30 cellular contexts compared by ENCODE assay signal in the genomic region with DNA sequence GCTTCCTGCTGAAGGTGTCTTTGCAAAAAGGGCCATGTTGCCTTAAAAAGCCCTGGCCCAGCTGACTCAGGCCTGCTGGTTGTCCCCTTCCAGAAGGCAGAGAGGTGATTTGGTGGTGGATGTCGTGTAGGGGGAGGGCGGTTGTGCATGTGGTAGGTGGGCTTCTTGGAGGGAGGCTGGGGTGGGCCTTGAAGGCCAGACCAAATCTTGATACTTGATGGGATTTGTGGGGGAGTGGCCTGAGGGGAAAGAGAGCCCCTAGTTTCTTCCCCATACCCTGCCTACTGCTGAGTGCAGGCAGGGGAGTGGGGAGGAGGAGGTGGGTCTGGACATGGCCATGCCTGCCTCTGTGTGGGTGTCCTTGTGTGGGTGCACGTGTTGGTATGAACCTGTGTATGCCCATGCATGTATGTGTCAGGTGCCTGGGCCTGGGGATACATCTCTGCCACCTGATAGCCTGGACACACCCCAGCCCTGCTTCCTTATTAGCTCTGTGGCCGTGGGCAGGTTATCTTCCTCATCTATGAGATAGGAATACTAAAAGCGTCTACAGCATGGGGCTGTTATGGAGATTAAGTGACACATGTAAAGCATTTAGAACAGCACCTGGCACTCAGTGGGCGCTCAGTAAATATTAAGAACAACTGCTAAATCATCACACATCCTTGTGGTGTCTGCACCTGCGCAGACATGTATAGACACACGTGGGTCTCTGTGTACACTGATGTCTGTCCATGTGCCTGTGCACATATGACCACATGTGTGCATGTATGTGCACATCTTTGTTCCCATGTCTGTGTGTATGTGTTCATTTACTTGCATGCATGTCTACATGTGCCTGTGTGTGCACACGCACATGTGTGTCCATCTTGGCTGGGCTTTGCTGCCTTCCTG. TPM values are rescaled to one million over a fixed set of nuclear protein-coding genes. Genes with fewer than 3 reads are reported as not detected.
A peak's percentile ranks its signal among the peaks of the same experiment; 100 is the strongest.
DNase-seq lines count a peak whose midpoint lies in the region; ATAC-seq and TF ChIP-seq lines count a peak whose summit lies in the region.
"Had no signal": no experiment of that assay in that cellular context is flagged by ENCODE, and none has a peak within 500 bp of the region (broad histone marks: within the 10 kb centered on the region; RNA-seq: fewer than 3 reads in every experiment).

No MANE protein-coding gene starts in this region.

- intact Hi-C loops in left colon (cut with DNase I, micrococcal nuclease) = no loop called here

- POLR2A ChIA-PET in HEK293 (lab: Yijun Ruan, JAX) = no interaction called here

- peak; percentile 83 for ATAC-seq in left colon
- no peak for ATAC-seq in HG02642 (IDR thresholded peaks at IDR 0.05; ENCODE audit: poor library complexity, unreplicated experiment)
- ATAC-seq in HG03439 (IDR thresholded peaks at IDR 0.05; ENCODE audit: unreplicated experiment) = no peak
- ATAC-seq: gastroesophageal sphincter, GM12878, HCT116, T-helper 17 cell had no signal

- DNase-seq in COR-L47 (lab: John Stamatoyannopoulos, UW) (peak; percentile 62), NCI-H69 (lab: John Stamatoyannopoulos, UW) (peak; percentile 44), left colon (peak; percentile 73 to 79), GM03348 (ENCODE audit: low spot score) (no peak)
- no peak for DNase-seq in central memory CD4-positive, alpha-beta T cell
- DNase-seq: activated CD4-positive, alpha-beta T cell treated with anti-CD3 and anti-CD28 coated beads, Interleukin-2, amount 10 ng/mL, durations not matched to agents 24 days and 14 days; activated CD8-positive, alpha-beta memory T cell treated with anti-CD3 and anti-CD28 coated beads, Interleukin-2, amount 50 U/mL, for 4 hours; activated naive CD8-positive, alpha-beta T cell treated with anti-CD3 and anti-CD28 coated beads, Interleukin-2, amount 10 ng/mL, durations not matched to agents 7 days and 5 days; CD4-positive, alpha-beta T cell; DMS79; effector memory CD4-positive, alpha-beta T cell; kidney; NCI-H1105; nucleus accumbens; stimulated activated CD4-positive, alpha-beta T cell treated with anti-CD3 and anti-CD28 coated beads, Interleukin-4, amount 100 ng/mL, for 4 hours; stomach; T-helper 17 cell had no signal

- H3K4me3 ChIP-seq in HEK293 (ENCODE audit: low read depth, low read length) = no peak overlapping the region
- H3K4me3 ChIP-seq: esophagus muscularis mucosa, gastroesophageal sphincter, GM12878, lung, stomach, tibial nerve had no signal

- no peak overlapping the region for H3K27ac ChIP-seq in HEK293 (ENCODE audit: extremely low read depth, low read depth, low read length)
- H3K27ac ChIP-seq: esophagus muscularis mucosa, gastroesophageal sphincter, stomach, tibial nerve had no signal

- no peaks in the 10 kb centered on the region for H3K4me1 ChIP-seq in HEK293 (ENCODE audit: control insufficient read depth, insufficient read depth, low read length)
- H3K4me1 ChIP-seq: esophagus muscularis mucosa, gastroesophageal sphincter, stomach, tibial nerve had no signal

- no peak for TF ChIP-seq CTCF in HEK293 (tag by site-specific recombination; IDR thresholded peaks at IDR 0.05)

- CTCF ChIA-PET in HEK293 (lab: Yijun Ruan, JAX) = no interaction called here

- H3K9me3 ChIP-seq in HEK293 (ENCODE audit: control insufficient read depth, insufficient read depth, low read depth, low read length) = no peaks in the 10 kb centered on the region
- H3K9me3 ChIP-seq: esophagus muscularis mucosa, gastroesophageal sphincter, stomach, tibial nerve had no signal

- H3K36me3 ChIP-seq in HEK293 (ENCODE audit: control insufficient read depth in 2 of 2, insufficient read depth in 1 of 2, low read length in 2 of 2) = no peaks in the 10 kb centered on the region

TF ChIP-seq in HEK293, 187 proteins besides CTCF, POLR2A, EP300 and RAD21:
- TF ChIP-seq GLI4 (tag by site-specific recombination; IDR thresholded peaks at IDR 0.05) (0 out of 2 replicates have a peak, but pooled peaks have one; percentile 63), ZFHX2 (tag by site-specific recombination; conservative IDR thresholded peaks at IDR 0.05) (peak; percentile 96), OVOL3 (tag by site-specific recombination; IDR thresholded peaks at IDR 0.05) (no peak), EGR2 (tag by site-specific recombination; IDR thresholded peaks at IDR 0.05; ENCODE audit: low read depth) (peak; percentile 93)
- TF ChIP-seq, protein P1, sequence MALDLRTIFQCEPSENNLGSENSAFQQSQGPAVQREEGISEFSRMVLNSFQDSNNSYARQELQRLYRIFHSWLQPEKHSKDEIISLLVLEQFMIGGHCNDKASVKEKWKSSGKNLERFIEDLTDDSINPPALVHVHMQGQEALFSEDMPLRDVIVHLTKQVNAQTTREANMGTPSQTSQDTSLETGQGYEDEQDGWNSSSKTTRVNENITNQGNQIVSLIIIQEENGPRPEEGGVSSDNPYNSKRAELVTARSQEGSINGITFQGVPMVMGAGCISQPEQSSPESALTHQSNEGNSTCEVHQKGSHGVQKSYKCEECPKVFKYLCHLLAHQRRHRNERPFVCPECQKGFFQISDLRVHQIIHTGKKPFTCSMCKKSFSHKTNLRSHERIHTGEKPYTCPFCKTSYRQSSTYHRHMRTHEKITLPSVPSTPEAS (tag by site-specific recombination; IDR thresholded peaks at IDR 0.05) = no peak
TF ChIP-seq in HEK293: peak in this region for 3.

RNA-seq across cellular contexts. Expression of a gene that starts 17.0 kb away (rescaled TPM):
- 1 to 10 TPM; 4.5 to 7.8 TPM for total RNA-seq in left colon
- total RNA-seq: activated CD4-positive, alpha-beta T cell treated with anti-CD3 and anti-CD28 coated beads, Interleukin-2, amount 10 ng/mL, durations not matched to agents 24 days and 14 days; activated naive CD8-positive, alpha-beta T cell treated with anti-CD3 and anti-CD28 coated beads, Interleukin-2, amount 10 ng/mL, durations not matched to agents 7 days and 5 days; activated T-helper 2 cell treated with anti-CD3 and anti-CD28 coated beads, Interferon-gamma antibody, Interleukin-2, Interleukin-4, amounts not matched to agents 10 μg/mL and 5 μg/mL and 100 μg/mL, durations not matched to agents 14 hours and 24 hours and 36 hours; CD4-positive, alpha-beta T cell; esophagus muscularis mucosa; gastroesophageal sphincter; kidney; LHCN-M2; lung; renal cortical epithelial cell; SK-MEL-5; T-helper 17 cell; tibial nerve had no signal

RNA-seq across cellular contexts. Expression of a gene that starts 35.2 kb away (rescaled TPM):
- 10 to 100 TPM; 11.8 to 14.2 TPM for total RNA-seq in left colon
- total RNA-seq: LHCN-M2, renal cortical epithelial cell had no signal

RNA-seq across cellular contexts. Expression of a gene that starts 58.3 kb away (rescaled TPM):
- 10 to 100 TPM; 59.7 to 77.0 TPM for total RNA-seq in left colon

Comparison
In these comparisons a context has a peak if more than half of its experiments do, and no peak if none do; other contexts are left out.
1. DNase-seq: peak in COR-L47 (single experiment), NCI-H69 (single experiment) and left colon (2 of 2); none in GM03348 (single experiment) and central memory CD4-positive, alpha-beta T cell (single experiment).